ENCODE assay signal across 28 cellular contexts in genomic region chr1:232489256-232489655, GRCh38.
"Had no signal": no experiment of that assay in that cellular context is flagged by ENCODE, and none has a peak within 500 bp of the region (broad histone marks: within the 10 kb centered on the region; RNA-seq: fewer than 3 reads in every experiment).

No MANE protein-coding gene starts in this region.

- ATAC-seq: activated naive CD4-positive, alpha-beta T cell treated with anti-CD3 and anti-CD28 coated beads, Interleukin-2, amount 50 U/mL, for 72 hours; activated T-cell treated with anti-CD3 and anti-CD28 coated beads, Interleukin-2, amount 50 U/mL, for 72 hours; esophagus mucosa had no signal

- H3K4me1 ChIP-seq: breast epithelium had no signal

- FAIRE-seq: frontal cortex had no signal

- H3K9me3 Mint-ChIP-seq: activated CD4-positive, alpha-beta memory T cell treated with anti-CD3 and anti-CD28 coated beads, Interleukin-2, amount 10 ng/mL, durations not matched to agents 7 days and 5 days; activated CD4-positive, alpha-beta T cell treated with anti-CD3 and anti-CD28 coated beads, Interleukin-2, amount 10 ng/mL, durations not matched to agents 7 days and 5 days; activated naive CD4-positive, alpha-beta T cell treated with anti-CD3 and anti-CD28 coated beads, Interleukin-2, amount 10 ng/mL, durations not matched to agents 7 days and 5 days; activated naive CD8-positive, alpha-beta T cell treated with anti-CD3 and anti-CD28 coated beads, Interleukin-2, amount 10 ng/mL, durations not matched to agents 7 days and 5 days; activated T-cell treated with anti-CD3 and anti-CD28 coated beads, Interleukin-2, amount 50 U/mL, for 24 hours; activated T-cell treated with anti-CD3 and anti-CD28 coated beads, Interleukin-2, amount 50 U/mL, for 72 hours; brain; central memory CD8-positive, alpha-beta T cell; dendritic cell treated with granulocyte-macrophage colony-stimulating factor and Interleukin-4, amounts not matched to agents 40 ng/mL and 50 ng/mL, for 4 days; endodermal cell had no signal

- H3K4me3 ChIP-seq: ascending aorta, breast epithelium, coronary artery, dorsolateral prefrontal cortex had no signal

- H3K27ac Mint-ChIP-seq: activated CD4-positive, alpha-beta memory T cell treated with anti-CD3 and anti-CD28 coated beads, Interleukin-2, amount 10 ng/mL, durations not matched to agents 7 days and 5 days; activated CD4-positive, alpha-beta T cell treated with anti-CD3 and anti-CD28 coated beads, Interleukin-2, amount 10 ng/mL, durations not matched to agents 7 days and 5 days; activated naive CD4-positive, alpha-beta T cell treated with anti-CD3 and anti-CD28 coated beads, Interleukin-2, amount 10 ng/mL, durations not matched to agents 7 days and 5 days; activated naive CD4-positive, alpha-beta T cell treated with anti-CD3 and anti-CD28 coated beads, Interleukin-2, amount 50 U/mL, for 72 hours; activated naive CD8-positive, alpha-beta T cell treated with anti-CD3 and anti-CD28 coated beads, Interleukin-2, amount 10 ng/mL, durations not matched to agents 7 days and 5 days; activated T-cell treated with anti-CD3 and anti-CD28 coated beads, Interleukin-2, amount 50 U/mL, for 24 hours; activated T-cell treated with anti-CD3 and anti-CD28 coated beads, Interleukin-2, amount 50 U/mL, for 72 hours; brain; dendritic cell treated with granulocyte-macrophage colony-stimulating factor and Interleukin-4, amounts not matched to agents 40 ng/mL and 50 ng/mL, for 4 days; endodermal cell had no signal

- H3K27ac ChIP-seq: ascending aorta, breast epithelium, coronary artery, dorsolateral prefrontal cortex had no signal

- H3K27me3 ChIP-seq: ascending aorta, breast epithelium, dorsolateral prefrontal cortex had no signal

- H3K36me3 Mint-ChIP-seq: activated naive CD4-positive, alpha-beta T cell treated with anti-CD3 and anti-CD28 coated beads, Interleukin-2, amount 10 ng/mL, durations not matched to agents 7 days and 5 days; activated naive CD4-positive, alpha-beta T cell treated with anti-CD3 and anti-CD28 coated beads, Interleukin-2, amount 50 U/mL, for 72 hours; activated naive CD8-positive, alpha-beta T cell treated with anti-CD3 and anti-CD28 coated beads, Interleukin-2, amount 10 ng/mL, durations not matched to agents 7 days and 5 days had no signal

- DNase-seq: activated CD4-positive, alpha-beta memory T cell treated with anti-CD3 and anti-CD28 coated beads, Interleukin-2, amount 10 ng/mL, durations not matched to agents 7 days and 5 days; activated CD4-positive, alpha-beta T cell treated with anti-CD3 and anti-CD28 coated beads for 1 hour; activated CD4-positive, alpha-beta T cell treated with anti-CD3 and anti-CD28 coated beads for 4 hours; activated CD4-positive, alpha-beta T cell treated with anti-CD3 and anti-CD28 coated beads, Interleukin-2, amount 10 ng/mL, durations not matched to agents 7 days and 5 days; activated CD4-positive, alpha-beta T cell treated with anti-CD3 and anti-CD28 coated beads, Interleukin-2, amount 50 U/mL, for 4 hours; activated CD8-positive, alpha-beta memory T cell treated with anti-CD3 and anti-CD28 coated beads, Interleukin-2, amount 50 U/mL, for 48 hours; activated gamma-delta T cell; activated naive CD4-positive, alpha-beta T cell; activated naive CD4-positive, alpha-beta T cell treated with anti-CD3 and anti-CD28 coated beads, Interleukin-2, amount 10 ng/mL, durations not matched to agents 7 days and 5 days; activated naive CD8-positive, alpha-beta T cell treated with anti-CD3 and anti-CD28 coated beads, Interleukin-2, amount 10 ng/mL, durations not matched to agents 7 days and 5 days; activated T-cell treated with anti-CD3 and anti-CD28 coated beads for 4 hours; activated T-cell treated with anti-CD3 and anti-CD28 coated beads, Interleukin-2, amount 50 U/mL, for 24 hours; activated T-cell treated with anti-CD3 and anti-CD28 coated beads, Interleukin-2, amount 50 U/mL, for 72 hours; dorsolateral prefrontal cortex; effector memory CD4-positive, alpha-beta T cell; endodermal cell; foreskin fibroblast; head of caudate nucleus; hippocampal formation had no signal

- H3K36me3 ChIP-seq: ascending aorta, breast epithelium had no signal

- H3K9me3 ChIP-seq: ascending aorta, breast epithelium had no signal

- H3K4me1 Mint-ChIP-seq: activated CD4-positive, alpha-beta memory T cell treated with anti-CD3 and anti-CD28 coated beads, Interleukin-2, amount 10 ng/mL, durations not matched to agents 7 days and 5 days; activated CD4-positive, alpha-beta T cell treated with anti-CD3 and anti-CD28 coated beads, Interleukin-2, amount 10 ng/mL, durations not matched to agents 7 days and 5 days; activated naive CD4-positive, alpha-beta T cell treated with anti-CD3 and anti-CD28 coated beads, Interleukin-2, amount 10 ng/mL, durations not matched to agents 7 days and 5 days; activated naive CD8-positive, alpha-beta T cell treated with anti-CD3 and anti-CD28 coated beads, Interleukin-2, amount 10 ng/mL, durations not matched to agents 7 days and 5 days; central memory CD8-positive, alpha-beta T cell had no signal

- H3K4me3 Mint-ChIP-seq: activated CD4-positive, alpha-beta memory T cell treated with anti-CD3 and anti-CD28 coated beads, Interleukin-2, amount 10 ng/mL, durations not matched to agents 7 days and 5 days; activated CD4-positive, alpha-beta T cell treated with anti-CD3 and anti-CD28 coated beads, Interleukin-2, amount 10 ng/mL, durations not matched to agents 7 days and 5 days; activated naive CD4-positive, alpha-beta T cell treated with anti-CD3 and anti-CD28 coated beads, Interleukin-2, amount 10 ng/mL, durations not matched to agents 7 days and 5 days; activated naive CD8-positive, alpha-beta T cell treated with anti-CD3 and anti-CD28 coated beads, Interleukin-2, amount 10 ng/mL, durations not matched to agents 7 days and 5 days; activated T-cell treated with anti-CD3 and anti-CD28 coated beads, Interleukin-2, amount 50 U/mL, for 24 hours; activated T-cell treated with anti-CD3 and anti-CD28 coated beads, Interleukin-2, amount 50 U/mL, for 72 hours; brain; central memory CD8-positive, alpha-beta T cell; dendritic cell treated with granulocyte-macrophage colony-stimulating factor and Interleukin-4, amounts not matched to agents 40 ng/mL and 50 ng/mL, for 4 days; endodermal cell had no signal

- H3K27me3 Mint-ChIP-seq: activated CD4-positive, alpha-beta memory T cell treated with anti-CD3 and anti-CD28 coated beads, Interleukin-2, amount 10 ng/mL, durations not matched to agents 7 days and 5 days; activated CD4-positive, alpha-beta T cell treated with anti-CD3 and anti-CD28 coated beads, Interleukin-2, amount 10 ng/mL, durations not matched to agents 7 days and 5 days; activated naive CD4-positive, alpha-beta T cell treated with anti-CD3 and anti-CD28 coated beads, Interleukin-2, amount 10 ng/mL, durations not matched to agents 7 days and 5 days; activated T-cell treated with anti-CD3 and anti-CD28 coated beads, Interleukin-2, amount 50 U/mL, for 24 hours; central memory CD8-positive, alpha-beta T cell; dendritic cell treated with granulocyte-macrophage colony-stimulating factor and Interleukin-4, amounts not matched to agents 40 ng/mL and 50 ng/mL, for 4 days had no signal
